1 cellular context compared by ENCODE assay signal in genomic region chr13:86870388-86870966, GRCh38.
TF ChIP-seq lines count a peak whose summit lies in the region.

No MANE protein-coding gene starts in this region.

TF ChIP-seq in HCT116, 20 proteins besides CTCF, POLR2A, EP300 and RAD21 (continued from another document):
- TF ChIP-seq, protein P1, sequence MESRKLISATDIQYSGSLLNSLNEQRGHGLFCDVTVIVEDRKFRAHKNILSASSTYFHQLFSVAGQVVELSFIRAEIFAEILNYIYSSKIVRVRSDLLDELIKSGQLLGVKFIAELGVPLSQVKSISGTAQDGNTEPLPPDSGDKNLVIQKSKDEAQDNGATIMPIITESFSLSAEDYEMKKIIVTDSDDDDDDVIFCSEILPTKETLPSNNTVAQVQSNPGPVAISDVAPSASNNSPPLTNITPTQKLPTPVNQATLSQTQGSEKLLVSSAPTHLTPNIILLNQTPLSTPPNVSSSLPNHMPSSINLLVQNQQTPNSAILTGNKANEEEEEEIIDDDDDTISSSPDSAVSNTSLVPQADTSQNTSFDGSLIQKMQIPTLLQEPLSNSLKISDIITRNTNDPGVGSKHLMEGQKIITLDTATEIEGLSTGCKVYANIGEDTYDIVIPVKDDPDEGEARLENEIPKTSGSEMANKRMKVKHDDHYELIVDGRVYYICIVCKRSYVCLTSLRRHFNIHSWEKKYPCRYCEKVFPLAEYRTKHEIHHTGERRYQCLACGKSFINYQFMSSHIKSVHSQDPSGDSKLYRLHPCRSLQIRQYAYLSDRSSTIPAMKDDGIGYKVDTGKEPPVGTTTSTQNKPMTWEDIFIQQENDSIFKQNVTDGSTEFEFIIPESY (IDR thresholded peaks at IDR 0.05; ENCODE audit: extremely low read depth, insufficient replicate concordance, low read length): no peak
- TF ChIP-seq JUND (IDR thresholded peaks at IDR 0.05) (no peak), ELF1 (IDR thresholded peaks at IDR 0.05; ENCODE audit: borderline replicate concordance, low read depth) (no peak)
TF ChIP-seq in HCT116: peak in this region for 0.
